ENCODE assay signal across 18 cellular contexts in genomic region chr20:63090052-63090451, GRCh38.
DNase-seq lines count a peak whose midpoint lies in the region; ATAC-seq lines count a peak whose summit lies in the region.
"Had no signal": no experiment of that assay in that cellular context is flagged by ENCODE, and none has a peak within 500 bp of the region (broad histone marks: within the 10 kb centered on the region; RNA-seq: fewer than 3 reads in every experiment).

No MANE protein-coding gene starts in this region.

- no peak overlapping the region for H3K9ac ChIP-seq in BLaER1 treated with 17β-estradiol and CSF1 and Interleukin-3, amounts not matched to agents 10 nM and 100 nM
- no peak overlapping the region for H3K9ac ChIP-seq in neuronal stem cell (ENCODE audit: low read depth, low read length, poor library complexity)
- H3K9ac ChIP-seq: GM23248 had no signal

- H3K27me3 Mint-ChIP-seq in activated CD8-positive, alpha-beta memory T cell treated with anti-CD3 and anti-CD28 coated beads, Interleukin-2, amount 10 ng/mL, durations not matched to agents 7 days and 5 days = no peaks in the 10 kb centered on the region

- no peaks in the 10 kb centered on the region for H3K9me3 ChIP-seq in BLaER1 treated with 17β-estradiol and CSF1 and Interleukin-3, amounts not matched to agents 10 nM and 100 nM (replicated peaks in 1 of 11)
- no peaks in the 10 kb centered on the region for H3K9me3 ChIP-seq in neuronal stem cell (replicated peaks in 1 of 2; ENCODE audit: control insufficient read depth in 2 of 2, insufficient read depth in 1 of 2, low read depth in 1 of 2, low read length in 2 of 2)
- H3K9me3 ChIP-seq: SJSA1 had no signal

- H3K36me3 Mint-ChIP-seq in activated CD8-positive, alpha-beta memory T cell treated with anti-CD3 and anti-CD28 coated beads, Interleukin-2, amount 10 ng/mL, durations not matched to agents 7 days and 5 days = no peaks in the 10 kb centered on the region
- H3K36me3 Mint-ChIP-seq: CD8-positive, alpha-beta T cell; IgD-negative memory B cell had no signal

- peaks cover 0 to 16% (median 4%) of the 10 kb centered on the region in 11 experiments; a peak in 8 of 22 replicates for H3K27me3 ChIP-seq in BLaER1 treated with 17β-estradiol and CSF1 and Interleukin-3, amounts not matched to agents 10 nM and 100 nM
- H3K27me3 ChIP-seq in neuronal stem cell (ENCODE audit: control insufficient read depth in 3 of 3, insufficient read depth in 3 of 3, low read depth in 1 of 3, low read length in 3 of 3) = peaks cover 0 to 93% (median 0%) of the 10 kb centered on the region in 3 experiments

- DNase-seq in activated CD8-positive, alpha-beta memory T cell treated with anti-CD3 and anti-CD28 coated beads for 24 hours = peak; percentile 5
- DNase-seq in activated CD8-positive, alpha-beta memory T cell treated with anti-CD3 and anti-CD28 coated beads, Interleukin-2, amount 10 ng/mL, durations not matched to agents 7 days and 5 days = no peak
- DNase-seq in ecto neural progenitor cell (ENCODE audit: low spot score) (peak; percentile 17), neuronal stem cell (ENCODE audit: low spot score) (no peak), activated gamma-delta T cell treated with Interleukin-2 at 50 U/mL for 16 hours (no peak), NCI-H345 (lab: John Stamatoyannopoulos, UW) (no peak)
- DNase-seq: CD8-positive, alpha-beta T cell; DMS79 treated with DMSO at 0.1 percent for 48 hours; GM23248; NCI-H1105 treated with DMSO at 0.1 percent for 48 hours; NCI-H1694 treated with DMSO at 0.1 percent for 48 hours; RPMI8226 had no signal

- H3K4me1 ChIP-seq in BLaER1 treated with 17β-estradiol and CSF1 and Interleukin-3, amounts not matched to agents 10 nM and 100 nM = peaks cover 0 to 48% (median 30%) of the 10 kb centered on the region in 10 experiments; a peak in 16 of 20 replicates
- H3K4me1 ChIP-seq in neuronal stem cell (ENCODE audit: control insufficient read depth in 2 of 2, insufficient read depth in 1 of 2, low read depth in 1 of 2, low read length in 2 of 2) = no peaks in the 10 kb centered on the region
- H3K4me1 ChIP-seq: SJSA1 had no signal

- CTCF ChIA-PET in activated CD8-positive, alpha-beta memory T cell treated with anti-CD3 and anti-CD28 coated beads, Interleukin-2, amount 10 ng/mL, durations not matched to agents 7 days and 5 days (lab: Charles Lee) = no interaction called here

- no peaks in the 10 kb centered on the region for H3K36me3 ChIP-seq in BLaER1 treated with 17β-estradiol and CSF1 and Interleukin-3, amounts not matched to agents 10 nM and 100 nM
- no peaks in the 10 kb centered on the region for H3K36me3 ChIP-seq in neuronal stem cell (replicated peaks in 1 of 2; ENCODE audit: control insufficient read depth in 2 of 2, insufficient read depth in 2 of 2, low read length in 2 of 2)
- H3K36me3 ChIP-seq: SJSA1 had no signal

- H3K4ac ChIP-seq in neuronal stem cell (ENCODE audit: low read length) = no peak overlapping the region

- no peak overlapping the region for H3K4me3 Mint-ChIP-seq in activated CD8-positive, alpha-beta memory T cell treated with anti-CD3 and anti-CD28 coated beads, Interleukin-2, amount 10 ng/mL, durations not matched to agents 7 days and 5 days
- H3K4me3 Mint-ChIP-seq: B cell; CD8-positive, alpha-beta T cell; IgD-negative memory B cell had no signal

- no CpG with 5 or more reads among the region's 7 CpGs for WGBS in neuronal stem cell (ENCODE audit: extremely low coverage in 2 of 2, insufficient read length in 2 of 2, insufficient replicate concordance in 1 of 2), 2 donors

- no peak overlapping the region for H3K4me3 ChIP-seq in BLaER1 treated with 17β-estradiol and CSF1 and Interleukin-3, amounts not matched to agents 10 nM and 100 nM
- no peak overlapping the region for H3K4me3 ChIP-seq in neuronal stem cell (ENCODE audit: low read length in 2 of 2)
- H3K4me3 ChIP-seq: GM23248, SJSA1 had no signal

- H4K91ac ChIP-seq in neuronal stem cell (ENCODE audit: low read depth, low read length, poor library complexity) = no peak overlapping the region

- H2BK5ac ChIP-seq in neuronal stem cell (ENCODE audit: low read length) = no peak overlapping the region

- no peaks in the 10 kb centered on the region for H3K4me1 Mint-ChIP-seq in activated CD8-positive, alpha-beta memory T cell treated with anti-CD3 and anti-CD28 coated beads, Interleukin-2, amount 10 ng/mL, durations not matched to agents 7 days and 5 days
- H3K4me1 Mint-ChIP-seq: B cell, IgD-negative memory B cell had no signal

- no peak overlapping the region for H2BK120ac ChIP-seq in neuronal stem cell (ENCODE audit: low read depth, low read length)

- no peak overlapping the region for H2BK12ac ChIP-seq in neuronal stem cell (ENCODE audit: low read length)

- no peak overlapping the region for H3K27ac Mint-ChIP-seq in activated CD8-positive, alpha-beta memory T cell treated with anti-CD3 and anti-CD28 coated beads, Interleukin-2, amount 10 ng/mL, durations not matched to agents 7 days and 5 days
- H3K27ac Mint-ChIP-seq: B cell; CD8-positive, alpha-beta T cell; IgD-negative memory B cell had no signal

- peak overlapping the region in 8 of 11 experiments; percentile 7 to 63 (median 42); a peak in 13 of 22 replicates for H3K4me2 ChIP-seq in BLaER1 treated with 17β-estradiol and CSF1 and Interleukin-3, amounts not matched to agents 10 nM and 100 nM
- H3K4me2 ChIP-seq in neuronal stem cell (ENCODE audit: insufficient read depth, low read length, poor library complexity, severe bottlenecking) = no peak overlapping the region

- no peak overlapping the region for H3K18ac ChIP-seq in neuronal stem cell (ENCODE audit: low read length)

- H2BK15ac ChIP-seq in neuronal stem cell (ENCODE audit: low read length) = no peak overlapping the region

- no peaks in the 10 kb centered on the region for H3K9me3 Mint-ChIP-seq in activated CD8-positive, alpha-beta memory T cell treated with anti-CD3 and anti-CD28 coated beads, Interleukin-2, amount 10 ng/mL, durations not matched to agents 7 days and 5 days (ENCODE audit: low read depth)
- H3K9me3 Mint-ChIP-seq: CD8-positive, alpha-beta T cell; IgD-negative memory B cell had no signal

- no peak overlapping the region for H2AK5ac ChIP-seq in neuronal stem cell (ENCODE audit: low read depth, low read length)

- H3K79me1 ChIP-seq in neuronal stem cell (ENCODE audit: low read depth, low read length) = peaks cover 5% of the 10 kb centered on the region

- ATAC-seq in activated CD8-positive, alpha-beta memory T cell treated with anti-CD3 and anti-CD28 coated beads, Interleukin-2, amount 10 ng/mL, durations not matched to agents 7 days and 5 days = no peak
- ATAC-seq in GM18867 (IDR thresholded peaks at IDR 0.05; ENCODE audit: unreplicated experiment) = no peak
- ATAC-seq: CD8-positive, alpha-beta T cell had no signal

- peak overlapping the region; percentile 63 for H3K14ac ChIP-seq in neuronal stem cell (ENCODE audit: low read length)

- no peak overlapping the region for H2AFZ ChIP-seq in neuronal stem cell (ENCODE audit: low read length)
- H2AFZ ChIP-seq: GM23248 had no signal

- no peak overlapping the region for H3K27ac ChIP-seq in BLaER1 treated with 17β-estradiol and CSF1 and Interleukin-3, amounts not matched to agents 10 nM and 100 nM
- no peak overlapping the region for H3K27ac ChIP-seq in neuronal stem cell (replicated peaks; ENCODE audit: low read length)
- H3K27ac ChIP-seq: 22Rv1, GM23248, SJSA1 had no signal

- peaks cover 0 to 49% (median 0%) of the 10 kb centered on the region in 11 experiments; a peak in 6 of 22 replicates for H4K20me1 ChIP-seq in BLaER1 treated with 17β-estradiol and CSF1 and Interleukin-3, amounts not matched to agents 10 nM and 100 nM

- no peak overlapping the region for H4K8ac ChIP-seq in neuronal stem cell (ENCODE audit: low read depth, low read length)

- H3K23ac ChIP-seq in neuronal stem cell (ENCODE audit: low read depth, low read length, poor library complexity) = no peak overlapping the region

Comparison
In these comparisons a context has a peak if more than half of its experiments do, and no peak if none do; other contexts are left out.
1. DNase-seq: peak in activated CD8-positive, alpha-beta memory T cell treated with anti-CD3 and anti-CD28 coated beads for 24 hours (single experiment) and ecto neural progenitor cell (single experiment); none in activated CD8-positive, alpha-beta memory T cell treated with anti-CD3 and anti-CD28 coated beads, Interleukin-2, amount 10 ng/mL, durations not matched to agents 7 days and 5 days (single experiment), neuronal stem cell (single experiment), activated gamma-delta T cell treated with Interleukin-2 at 50 U/mL for 16 hours (single experiment) and NCI-H345 (single experiment).